Comparison of ENCODE assay signal across 1 cellular context in the genomic region with DNA sequence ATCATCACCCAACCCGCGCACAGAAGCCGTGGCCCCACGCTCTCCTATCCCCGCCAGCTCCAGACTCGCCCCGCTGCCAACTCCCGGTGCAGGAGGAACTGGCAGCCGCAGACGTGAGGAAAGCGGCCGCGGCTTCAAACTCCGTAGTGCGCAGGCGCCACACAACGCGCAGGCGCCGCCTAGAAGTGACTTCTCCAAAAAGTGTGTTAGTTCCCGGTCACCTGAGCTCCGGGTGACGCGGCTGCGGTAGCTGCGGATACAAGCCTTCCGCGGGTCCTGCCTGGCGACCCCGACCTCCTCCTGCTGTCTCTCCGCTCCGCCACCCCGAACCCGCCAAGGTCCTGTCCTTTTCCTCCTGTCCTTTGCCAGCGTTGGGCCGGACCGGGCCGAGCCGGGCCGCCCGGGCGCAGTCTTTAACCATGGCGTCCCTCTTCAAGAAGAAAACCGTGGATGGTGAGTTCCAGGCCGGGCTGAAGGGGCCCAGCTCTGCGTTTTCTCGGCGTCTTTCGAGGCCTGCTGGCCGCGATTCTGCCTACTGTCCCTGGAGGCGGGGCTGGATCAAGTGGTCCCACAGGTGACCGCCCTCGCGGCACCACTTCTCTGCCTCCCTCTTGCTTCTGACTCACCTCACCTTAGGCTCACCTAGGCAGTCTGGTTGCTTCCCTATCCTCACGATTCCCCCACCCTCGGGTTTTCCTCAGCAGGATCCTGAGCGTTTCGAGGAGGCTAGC.
TF ChIP-seq lines count a peak whose summit lies in the region.

A gene with protein sequence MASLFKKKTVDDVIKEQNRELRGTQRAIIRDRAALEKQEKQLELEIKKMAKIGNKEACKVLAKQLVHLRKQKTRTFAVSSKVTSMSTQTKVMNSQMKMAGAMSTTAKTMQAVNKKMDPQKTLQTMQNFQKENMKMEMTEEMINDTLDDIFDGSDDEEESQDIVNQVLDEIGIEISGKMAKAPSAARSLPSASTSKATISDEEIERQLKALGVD (plus strand): TSS at position 206 of the 731 bp plus-strand sequence. CDS start 214 bp downstream, at position 420.

TF ChIP-seq in HepG2, 621 proteins besides CTCF, POLR2A, EP300 and RAD21 (continued from another document and continues in another):
- TF ChIP-seq, protein P1, sequence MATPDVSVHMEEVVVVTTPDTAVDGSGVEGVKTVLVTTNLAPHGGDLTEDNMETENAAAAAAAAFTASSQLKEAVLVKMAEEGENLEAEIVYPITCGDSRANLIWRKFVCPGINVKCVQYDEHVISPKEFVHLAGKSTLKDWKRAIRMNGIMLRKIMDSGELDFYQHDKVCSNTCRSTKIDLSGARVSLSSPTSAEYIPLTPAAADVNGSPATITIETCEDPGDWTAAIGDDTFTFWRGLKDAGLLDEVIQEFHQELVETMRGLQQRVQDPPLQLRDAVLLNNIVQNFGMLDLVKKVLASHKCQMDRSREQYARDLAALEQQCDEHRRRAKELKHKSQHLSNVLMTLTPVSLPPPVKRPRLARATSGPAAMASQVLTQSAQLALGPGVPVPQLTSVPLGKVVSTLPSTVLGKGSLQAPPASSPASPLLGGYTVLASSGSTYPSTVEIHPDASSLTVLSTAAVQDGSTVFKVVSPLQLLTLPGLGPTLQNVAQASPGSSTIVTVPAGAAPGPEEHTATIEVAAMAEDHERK (CRISPR knock-in tag; IDR thresholded peaks at IDR 0.05; ENCODE audit: low read depth), result peak; percentile 60; the same call in 1 of the 2 replicates
- TF ChIP-seq ZNF282 (IDR thresholded peaks at IDR 0.05; ENCODE audit: partially characterized antibody) (no peak), KLF11 (CRISPR knock-in tag; IDR thresholded peaks at IDR 0.05) (no peak), CREB1 (IDR thresholded peaks at IDR 0.05) (peak; percentile 62), CREB1 (CRISPR knock-in tag; IDR thresholded peaks at IDR 0.05) (no peak), NR1H2 (CRISPR knock-in tag; IDR thresholded peaks at IDR 0.05; ENCODE audit: borderline replicate concordance, low read depth) (no peak), ADNP (CRISPR knock-in tag; IDR thresholded peaks at IDR 0.05) (no peak), ZNF577 (CRISPR knock-in tag; IDR thresholded peaks at IDR 0.05; ENCODE audit: borderline replicate concordance, low read depth) (no peak), FOXK1 (CRISPR knock-in tag; IDR thresholded peaks at IDR 0.05; ENCODE audit: borderline replicate concordance, low read depth) (no peak), NAIF1 (CRISPR knock-in tag; IDR thresholded peaks at IDR 0.05; ENCODE audit: borderline replicate concordance) (peak; percentile 12; the same call in 1 of the 2 replicates), SMYD3 (CRISPR knock-in tag; IDR thresholded peaks at IDR 0.05) (no peak), AKAP8 (CRISPR knock-in tag; IDR thresholded peaks at IDR 0.05) (no peak), ZNF572 (CRISPR knock-in tag; IDR thresholded peaks at IDR 0.05) (no peak), U2AF2 (IDR thresholded peaks at IDR 0.05; ENCODE audit: low read depth, low read length) (no peak), ZNF746 (CRISPR knock-in tag; IDR thresholded peaks at IDR 0.05) (peak; percentile 42; the same call in 1 of the 2 replicates), TP53 (CRISPR knock-in tag; conservative IDR thresholded peaks at IDR 0.05) (no peak), RFX5 (IDR thresholded peaks at IDR 0.05; ENCODE audit: low read depth, low read length) (no peak), GPN1 (CRISPR knock-in tag; IDR thresholded peaks at IDR 0.05; ENCODE audit: borderline replicate concordance) (no peak), ZNF431 (CRISPR knock-in tag; IDR thresholded peaks at IDR 0.05; ENCODE audit: borderline replicate concordance, low read depth) (0 out of 2 replicates have a peak, but pooled peaks have one; percentile 13), ZNF724P (CRISPR knock-in tag; IDR thresholded peaks at IDR 0.05; ENCODE audit: borderline replicate concordance) (peak; percentile 26; the same call in 1 of the 2 replicates), ZNF354B (CRISPR knock-in tag; IDR thresholded peaks at IDR 0.05) (no peak; the same call in 1 of the 2 replicates), ELF1 (CRISPR knock-in tag; IDR thresholded peaks at IDR 0.05) (peak; percentile 65), ZC3H4 (CRISPR knock-in tag; IDR thresholded peaks at IDR 0.05; ENCODE audit: borderline replicate concordance) (no peak), LCORL (IDR thresholded peaks at IDR 0.05) (no peak), LCORL (CRISPR knock-in tag; IDR thresholded peaks at IDR 0.05) (peak; percentile 73; the same call in 1 of the 2 replicates), CCDC6 (CRISPR knock-in tag; IDR thresholded peaks at IDR 0.05) (peak; percentile 77; the same call in 1 of the 2 replicates), HNRNPH1 (optimal IDR thresholded peaks at IDR 0.05; ENCODE audit: low read depth, low read length) (no peak), SAFB2 (CRISPR knock-in tag; IDR thresholded peaks at IDR 0.05; ENCODE audit: borderline replicate concordance, low read depth) (no peak), ZNF629 (CRISPR knock-in tag; conservative IDR thresholded peaks at IDR 0.05) (no peak), ZNF564 (CRISPR knock-in tag; IDR thresholded peaks at IDR 0.05) (peak; percentile 53; the same call in 1 of the 2 replicates), ZNF256 (CRISPR knock-in tag; conservative IDR thresholded peaks at IDR 0.05) (no peak), ZNF703 (CRISPR knock-in tag; IDR thresholded peaks at IDR 0.05; ENCODE audit: borderline replicate concordance) (peak; percentile 69; the same call in 1 of the 2 replicates), ZNF367 (CRISPR knock-in tag; IDR thresholded peaks at IDR 0.05; ENCODE audit: borderline replicate concordance) (no peak), ZNF234 (CRISPR knock-in tag; conservative IDR thresholded peaks at IDR 0.05) (no peak), SSRP1 (CRISPR knock-in tag; IDR thresholded peaks at IDR 0.05) (no peak), FOSL2 (CRISPR knock-in tag; IDR thresholded peaks at IDR 0.05) (peak; percentile 42; the same call in 1 of the 2 replicates), ZNF891 (CRISPR knock-in tag; IDR thresholded peaks at IDR 0.05) (peak; percentile 66; the same call in 1 of the 2 replicates), FLYWCH1 (CRISPR knock-in tag; IDR thresholded peaks at IDR 0.05) (no peak), SCMH1 (CRISPR knock-in tag; IDR thresholded peaks at IDR 0.05; ENCODE audit: borderline replicate concordance) (no peak), ZNF570 (CRISPR knock-in tag; IDR thresholded peaks at IDR 0.05; ENCODE audit: borderline replicate concordance) (no peak), ZNF616 (CRISPR knock-in tag; IDR thresholded peaks at IDR 0.05; ENCODE audit: low read depth) (no peak; the same call in 1 of the 2 replicates), HMG20B (CRISPR knock-in tag; conservative IDR thresholded peaks at IDR 0.05) (no peak)
- TF ChIP-seq, protein P2, sequence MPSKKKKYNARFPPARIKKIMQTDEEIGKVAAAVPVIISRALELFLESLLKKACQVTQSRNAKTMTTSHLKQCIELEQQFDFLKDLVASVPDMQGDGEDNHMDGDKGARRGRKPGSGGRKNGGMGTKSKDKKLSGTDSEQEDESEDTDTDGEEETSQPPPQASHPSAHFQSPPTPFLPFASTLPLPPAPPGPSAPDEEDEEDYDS (CRISPR knock-in tag; IDR thresholded peaks at IDR 0.05), result peak; percentile 33; the same call in 1 of the 2 replicates
- TF ChIP-seq, protein P3, sequence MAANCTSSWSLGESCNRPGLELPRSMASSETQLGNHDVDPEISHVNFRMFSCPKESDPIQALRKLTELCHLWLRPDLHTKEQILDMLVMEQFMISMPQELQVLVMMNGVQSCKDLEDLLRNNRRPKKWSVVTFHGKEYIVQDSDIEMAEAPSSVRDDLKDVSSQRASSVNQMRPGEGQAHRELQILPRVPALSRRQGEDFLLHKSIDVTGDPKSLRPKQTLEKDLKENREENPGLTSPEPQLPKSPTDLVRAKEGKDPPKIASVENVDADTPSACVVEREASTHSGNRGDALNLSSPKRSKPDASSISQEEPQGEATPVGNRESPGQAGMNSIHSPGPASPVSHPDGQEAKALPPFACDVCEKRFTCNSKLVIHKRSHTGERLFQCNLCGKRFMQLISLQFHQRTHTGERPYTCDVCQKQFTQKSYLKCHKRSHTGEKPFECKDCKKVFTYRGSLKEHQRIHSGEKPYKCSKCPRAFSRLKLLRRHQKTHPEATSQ (CRISPR knock-in tag; IDR thresholded peaks at IDR 0.05; ENCODE audit: borderline replicate concordance), result no peak
- TF ChIP-seq, protein P4, sequence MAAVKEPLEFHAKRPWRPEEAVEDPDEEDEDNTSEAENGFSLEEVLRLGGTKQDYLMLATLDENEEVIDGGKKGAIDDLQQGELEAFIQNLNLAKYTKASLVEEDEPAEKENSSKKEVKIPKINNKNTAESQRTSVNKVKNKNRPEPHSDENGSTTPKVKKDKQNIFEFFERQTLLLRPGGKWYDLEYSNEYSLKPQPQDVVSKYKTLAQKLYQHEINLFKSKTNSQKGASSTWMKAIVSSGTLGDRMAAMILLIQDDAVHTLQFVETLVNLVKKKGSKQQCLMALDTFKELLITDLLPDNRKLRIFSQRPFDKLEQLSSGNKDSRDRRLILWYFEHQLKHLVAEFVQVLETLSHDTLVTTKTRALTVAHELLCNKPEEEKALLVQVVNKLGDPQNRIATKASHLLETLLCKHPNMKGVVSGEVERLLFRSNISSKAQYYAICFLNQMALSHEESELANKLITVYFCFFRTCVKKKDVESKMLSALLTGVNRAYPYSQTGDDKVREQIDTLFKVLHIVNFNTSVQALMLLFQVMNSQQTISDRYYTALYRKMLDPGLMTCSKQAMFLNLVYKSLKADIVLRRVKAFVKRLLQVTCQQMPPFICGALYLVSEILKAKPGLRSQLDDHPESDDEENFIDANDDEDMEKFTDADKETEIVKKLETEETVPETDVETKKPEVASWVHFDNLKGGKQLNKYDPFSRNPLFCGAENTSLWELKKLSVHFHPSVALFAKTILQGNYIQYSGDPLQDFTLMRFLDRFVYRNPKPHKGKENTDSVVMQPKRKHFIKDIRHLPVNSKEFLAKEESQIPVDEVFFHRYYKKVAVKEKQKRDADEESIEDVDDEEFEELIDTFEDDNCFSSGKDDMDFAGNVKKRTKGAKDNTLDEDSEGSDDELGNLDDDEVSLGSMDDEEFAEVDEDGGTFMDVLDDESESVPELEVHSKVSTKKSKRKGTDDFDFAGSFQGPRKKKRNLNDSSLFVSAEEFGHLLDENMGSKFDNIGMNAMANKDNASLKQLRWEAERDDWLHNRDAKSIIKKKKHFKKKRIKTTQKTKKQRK (IDR thresholded peaks at IDR 0.05; ENCODE audit: low read length), result no peak
- TF ChIP-seq, protein P5, sequence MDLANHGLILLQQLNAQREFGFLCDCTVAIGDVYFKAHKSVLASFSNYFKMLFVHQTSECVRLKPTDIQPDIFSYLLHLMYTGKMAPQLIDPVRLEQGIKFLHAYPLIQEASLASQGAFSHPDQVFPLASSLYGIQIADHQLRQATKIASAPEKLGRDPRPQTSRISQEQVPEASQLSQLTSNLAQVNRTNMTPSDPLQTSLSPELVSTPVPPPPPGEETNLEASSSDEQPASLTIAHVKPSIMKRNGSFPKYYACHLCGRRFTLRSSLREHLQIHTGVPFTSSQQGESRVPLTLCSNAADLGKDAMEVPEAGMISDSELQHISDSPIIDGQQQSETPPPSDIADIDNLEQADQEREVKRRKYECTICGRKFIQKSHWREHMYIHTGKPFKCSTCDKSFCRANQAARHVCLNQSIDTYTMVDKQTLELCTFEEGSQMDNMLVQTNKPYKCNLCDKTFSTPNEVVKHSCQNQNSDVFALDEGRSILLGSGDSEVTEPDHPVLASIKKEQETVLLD (CRISPR knock-in tag; IDR thresholded peaks at IDR 0.05; ENCODE audit: low read depth), result 0 out of 2 replicates have a peak, but pooled peaks have one; percentile 33
- TF ChIP-seq, protein P6, sequence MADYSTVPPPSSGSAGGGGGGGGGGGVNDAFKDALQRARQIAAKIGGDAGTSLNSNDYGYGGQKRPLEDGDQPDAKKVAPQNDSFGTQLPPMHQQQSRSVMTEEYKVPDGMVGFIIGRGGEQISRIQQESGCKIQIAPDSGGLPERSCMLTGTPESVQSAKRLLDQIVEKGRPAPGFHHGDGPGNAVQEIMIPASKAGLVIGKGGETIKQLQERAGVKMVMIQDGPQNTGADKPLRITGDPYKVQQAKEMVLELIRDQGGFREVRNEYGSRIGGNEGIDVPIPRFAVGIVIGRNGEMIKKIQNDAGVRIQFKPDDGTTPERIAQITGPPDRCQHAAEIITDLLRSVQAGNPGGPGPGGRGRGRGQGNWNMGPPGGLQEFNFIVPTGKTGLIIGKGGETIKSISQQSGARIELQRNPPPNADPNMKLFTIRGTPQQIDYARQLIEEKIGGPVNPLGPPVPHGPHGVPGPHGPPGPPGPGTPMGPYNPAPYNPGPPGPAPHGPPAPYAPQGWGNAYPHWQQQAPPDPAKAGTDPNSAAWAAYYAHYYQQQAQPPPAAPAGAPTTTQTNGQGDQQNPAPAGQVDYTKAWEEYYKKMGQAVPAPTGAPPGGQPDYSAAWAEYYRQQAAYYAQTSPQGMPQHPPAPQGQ (CRISPR knock-in tag; IDR thresholded peaks at IDR 0.05; ENCODE audit: borderline replicate concordance), result no peak
- TF ChIP-seq, protein P7, sequence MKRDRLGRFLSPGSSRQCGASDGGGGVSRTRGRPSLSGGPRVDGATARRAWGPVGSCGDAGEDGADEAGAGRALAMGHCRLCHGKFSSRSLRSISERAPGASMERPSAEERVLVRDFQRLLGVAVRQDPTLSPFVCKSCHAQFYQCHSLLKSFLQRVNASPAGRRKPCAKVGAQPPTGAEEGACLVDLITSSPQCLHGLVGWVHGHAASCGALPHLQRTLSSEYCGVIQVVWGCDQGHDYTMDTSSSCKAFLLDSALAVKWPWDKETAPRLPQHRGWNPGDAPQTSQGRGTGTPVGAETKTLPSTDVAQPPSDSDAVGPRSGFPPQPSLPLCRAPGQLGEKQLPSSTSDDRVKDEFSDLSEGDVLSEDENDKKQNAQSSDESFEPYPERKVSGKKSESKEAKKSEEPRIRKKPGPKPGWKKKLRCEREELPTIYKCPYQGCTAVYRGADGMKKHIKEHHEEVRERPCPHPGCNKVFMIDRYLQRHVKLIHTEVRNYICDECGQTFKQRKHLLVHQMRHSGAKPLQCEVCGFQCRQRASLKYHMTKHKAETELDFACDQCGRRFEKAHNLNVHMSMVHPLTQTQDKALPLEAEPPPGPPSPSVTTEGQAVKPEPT (CRISPR knock-in tag; IDR thresholded peaks at IDR 0.05; ENCODE audit: low read depth), result no peak
- TF ChIP-seq, protein P8, sequence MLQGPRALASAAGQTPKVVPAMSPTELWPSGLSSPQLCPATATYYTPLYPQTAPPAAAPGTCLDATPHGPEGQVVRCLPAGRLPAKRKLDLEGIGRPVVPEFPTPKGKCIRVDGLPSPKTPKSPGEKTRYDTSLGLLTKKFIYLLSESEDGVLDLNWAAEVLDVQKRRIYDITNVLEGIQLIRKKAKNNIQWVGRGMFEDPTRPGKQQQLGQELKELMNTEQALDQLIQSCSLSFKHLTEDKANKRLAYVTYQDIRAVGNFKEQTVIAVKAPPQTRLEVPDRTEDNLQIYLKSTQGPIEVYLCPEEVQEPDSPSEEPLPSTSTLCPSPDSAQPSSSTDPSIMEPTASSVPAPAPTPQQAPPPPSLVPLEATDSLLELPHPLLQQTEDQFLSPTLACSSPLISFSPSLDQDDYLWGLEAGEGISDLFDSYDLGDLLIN (CRISPR knock-in tag; IDR thresholded peaks at IDR 0.05; ENCODE audit: borderline replicate concordance), result 0 out of 2 replicates have a peak, but pooled peaks have one; percentile 37
- TF ChIP-seq, protein P9, sequence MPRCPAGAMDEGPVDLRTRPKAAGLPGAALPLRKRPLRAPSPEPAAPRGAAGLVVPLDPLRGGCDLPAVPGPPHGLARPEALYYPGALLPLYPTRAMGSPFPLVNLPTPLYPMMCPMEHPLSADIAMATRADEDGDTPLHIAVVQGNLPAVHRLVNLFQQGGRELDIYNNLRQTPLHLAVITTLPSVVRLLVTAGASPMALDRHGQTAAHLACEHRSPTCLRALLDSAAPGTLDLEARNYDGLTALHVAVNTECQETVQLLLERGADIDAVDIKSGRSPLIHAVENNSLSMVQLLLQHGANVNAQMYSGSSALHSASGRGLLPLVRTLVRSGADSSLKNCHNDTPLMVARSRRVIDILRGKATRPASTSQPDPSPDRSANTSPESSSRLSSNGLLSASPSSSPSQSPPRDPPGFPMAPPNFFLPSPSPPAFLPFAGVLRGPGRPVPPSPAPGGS (CRISPR knock-in tag; IDR thresholded peaks at IDR 0.05), result peak; percentile 32; the same call in 1 of the 2 replicates
